8 cellular contexts compared by ENCODE assay signal in genomic region chr9:126781717-126782388, GRCh38. TPM values are rescaled to one million over a fixed set of nuclear protein-coding genes. Genes with fewer than 3 reads are reported as not detected.
A peak's percentile ranks its signal among the peaks of the same experiment; 100 is the strongest.
DNase-seq lines count a peak whose midpoint lies in the region; ATAC-seq and TF ChIP-seq lines count a peak whose summit lies in the region.

No MANE protein-coding gene starts in this region.

- no peaks in the 10 kb centered on the region for H3K36me3 Mint-ChIP-seq in activated CD8-positive, alpha-beta T cell treated with anti-CD3 and anti-CD28 coated beads for 36 hours (ENCODE audit: low read depth)

- H4K8ac ChIP-seq in mesendoderm (ENCODE audit: low read depth, low read length): no peak overlapping the region

- H3K27me3 Mint-ChIP-seq in activated CD8-positive, alpha-beta T cell treated with anti-CD3 and anti-CD28 coated beads for 36 hours: peaks cover 18% of the 10 kb centered on the region

- H3K27ac Mint-ChIP-seq in activated CD8-positive, alpha-beta T cell treated with anti-CD3 and anti-CD28 coated beads for 36 hours: no peak overlapping the region

- H3K36me3 ChIP-seq in BLaER1 treated with 17β-estradiol and CSF1 and Interleukin-3, amounts not matched to agents 10 nM and 100 nM: 0 out of 22 replicates have a peak, but pooled peaks cover 0 to 4% (median 0%) of the 10 kb centered on the region in 11 experiments
- H3K36me3 ChIP-seq in mesendoderm (ENCODE audit: control insufficient read depth, insufficient read depth, low read length): no peaks in the 10 kb centered on the region

- intact Hi-C loops in activated CD8-positive, alpha-beta T cell treated with anti-CD3 and anti-CD28 coated beads for 36 hours (cut with micrococcal nuclease): loop anchor here (1.0 to 5.0 kb wide), 2 partner anchors 77 to 170 kb away; partner anchors contain the start of gene LMX1B

- peak overlapping the region in 4 of 10 experiments; percentile 34 to 46 (median 38); a peak in 6 of 20 replicates for H3K4me3 ChIP-seq in BLaER1 treated with 17β-estradiol and CSF1 and Interleukin-3, amounts not matched to agents 10 nM and 100 nM
- H3K4me3 ChIP-seq in mesendoderm (ENCODE audit: low read length): no peak overlapping the region

- H3K4me3 Mint-ChIP-seq in activated CD8-positive, alpha-beta T cell treated with anti-CD3 and anti-CD28 coated beads for 36 hours: no peak overlapping the region

- DNase-seq in NCI-H82 (lab: John Stamatoyannopoulos, UW) (peak; percentile 88), mesendoderm (peak; percentile 88)
- DNase-seq in activated CD8-positive, alpha-beta T cell treated with anti-CD3 and anti-CD28 coated beads for 36 hours: peak; percentile 88
- peak; percentile 84 for DNase-seq in effector CD4-positive, alpha-beta T cell
- peak; percentile 45 to 65 for DNase-seq in stimulated activated CD8-positive, alpha-beta memory T cell treated with anti-CD3 and anti-CD28 coated beads, Interleukin-15, amount 100 ng/mL, for 4 hours (ENCODE audit: low read depth in 2 of 2)

- H3K9ac ChIP-seq in BLaER1 treated with 17β-estradiol and CSF1 and Interleukin-3, amounts not matched to agents 10 nM and 100 nM: peak overlapping the region in 10 of 11 experiments; percentile 29 to 59 (median 40); a peak in 12 of 22 replicates
- peak overlapping the region; percentile 47 for H3K9ac ChIP-seq in mesendoderm (ENCODE audit: low read length)

- peak overlapping the region; percentile 42 for H3K56ac ChIP-seq in mesendoderm (ENCODE audit: low read length)

- no peaks in the 10 kb centered on the region for H3K9me3 Mint-ChIP-seq in activated CD8-positive, alpha-beta T cell treated with anti-CD3 and anti-CD28 coated beads for 36 hours

- no peaks in the 10 kb centered on the region for H3K79me2 ChIP-seq in mesendoderm (ENCODE audit: control insufficient read depth, insufficient read depth, low read length)

- H2AK5ac ChIP-seq in mesendoderm (ENCODE audit: low read length): no peak overlapping the region

- H3K27ac ChIP-seq in BLaER1 treated with 17β-estradiol and CSF1 and Interleukin-3, amounts not matched to agents 10 nM and 100 nM: no peak overlapping the region; a peak in 1 of 22 replicates
- H3K27ac ChIP-seq in mesendoderm (ENCODE audit: low read depth, low read length): no peak overlapping the region

- peaks cover 0 to 25% (median 19%) of the 10 kb centered on the region in 11 experiments; a peak in 17 of 22 replicates for H3K9me3 ChIP-seq in BLaER1 treated with 17β-estradiol and CSF1 and Interleukin-3, amounts not matched to agents 10 nM and 100 nM (replicated peaks in 1 of 11)

- CTCF ChIA-PET in activated CD8-positive, alpha-beta T cell treated with anti-CD3 and anti-CD28 coated beads for 36 hours (lab: Charles Lee): interaction anchor here (0.6 to 12.5 kb wide), 44 partner anchors 8 to 228 kb away, joined by 3 to 456 read pairs (median 5); partner anchors contain the start of gene ZBTB43

- no peaks in the 10 kb centered on the region for H4K20me1 ChIP-seq in BLaER1 treated with 17β-estradiol and CSF1 and Interleukin-3, amounts not matched to agents 10 nM and 100 nM

- H3K4ac ChIP-seq in mesendoderm (ENCODE audit: low read depth, low read length): no peak overlapping the region

- no peak overlapping the region for H4K5ac ChIP-seq in mesendoderm (ENCODE audit: low read length)

- H2BK15ac ChIP-seq in mesendoderm (replicated peaks; ENCODE audit: low read depth): no peak overlapping the region

- H3K18ac ChIP-seq in mesendoderm (ENCODE audit: low read length): no peak overlapping the region

- POLR2A ChIA-PET in activated CD8-positive, alpha-beta T cell treated with anti-CD3 and anti-CD28 coated beads for 36 hours (lab: Charles Lee): interaction anchor here (1.1 to 1.4 kb wide), 2 partner anchors 76 to 77 kb away, joined by 4 read pairs; no protein-coding TSS in a partner anchor

- H3K27me3 ChIP-seq in BLaER1 treated with 17β-estradiol and CSF1 and Interleukin-3, amounts not matched to agents 10 nM and 100 nM: no peaks in the 10 kb centered on the region
- no peaks in the 10 kb centered on the region for H3K27me3 ChIP-seq in mesendoderm (ENCODE audit: insufficient read depth, low read length, poor library complexity)

- TF ChIP-seq CTCF in activated CD8-positive, alpha-beta T cell treated with anti-CD3 and anti-CD28 coated beads for 36 hours (IDR thresholded peaks at IDR 0.05): peak; percentile 97

- WGBS in mesendoderm (ENCODE audit: extremely low coverage, insufficient coverage, low lambda C conversion rate): no CpG with 5 or more reads among the region's 20 CpGs

- H2BK120ac ChIP-seq in mesendoderm (ENCODE audit: low read depth, low read length): no peak overlapping the region

- ATAC-seq in HG02798 (IDR thresholded peaks at IDR 0.05; ENCODE audit: poor library complexity, unreplicated experiment) (peak; percentile 53), HG03196 (IDR thresholded peaks at IDR 0.05; ENCODE audit: unreplicated experiment) (no peak)
- peak; percentile 96 for ATAC-seq in activated CD8-positive, alpha-beta T cell treated with anti-CD3 and anti-CD28 coated beads for 36 hours

- H3K4me1 Mint-ChIP-seq in activated CD8-positive, alpha-beta T cell treated with anti-CD3 and anti-CD28 coated beads for 36 hours (ENCODE audit: low read depth): no peaks in the 10 kb centered on the region

- H2BK5ac ChIP-seq in mesendoderm (ENCODE audit: low read length): no peak overlapping the region

- H3K23ac ChIP-seq in mesendoderm (ENCODE audit: low read length): no peak overlapping the region

- H3K4me2 ChIP-seq in BLaER1 treated with 17β-estradiol and CSF1 and Interleukin-3, amounts not matched to agents 10 nM and 100 nM: peak overlapping the region; percentile 58 to 83 (median 74)
- H3K4me2 ChIP-seq in mesendoderm (ENCODE audit: low read length): no peak overlapping the region

- no peaks in the 10 kb centered on the region for H3K79me1 ChIP-seq in mesendoderm (ENCODE audit: low read length)

- H3K4me1 ChIP-seq in BLaER1 treated with 17β-estradiol and CSF1 and Interleukin-3, amounts not matched to agents 10 nM and 100 nM: peaks cover 0 to 22% (median 6%) of the 10 kb centered on the region in 10 experiments; a peak in 12 of 20 replicates
- H3K4me1 ChIP-seq in mesendoderm (ENCODE audit: control insufficient read depth, low read depth, low read length): no peaks in the 10 kb centered on the region

RNA-seq across cellular contexts. Expression of gene ZBTB43, which starts 23.0 kb away (rescaled TPM):
- 10 to 100 TPM; 14.3 to 21.1 TPM for total RNA-seq in activated CD8-positive, alpha-beta T cell treated with anti-CD3 and anti-CD28 coated beads for 36 hours
- 5.1 TPM for polyA plus RNA-seq in mesendoderm (2013, experiment 1 of 2)
- polyA plus RNA-seq in mesendoderm (2013, experiment 2 of 2): 5.6 TPM
